In genomic region chr14:33788116-33788515, GRCh38 we compare ENCODE assay signal across 30 cellular contexts.
A peak's percentile ranks its signal among the peaks of the same experiment; 100 is the strongest.
DNase-seq lines count a peak whose midpoint lies in the region; ATAC-seq and TF ChIP-seq lines count a peak whose summit lies in the region.
"Had no signal": no experiment of that assay in that cellular context is flagged by ENCODE, and none has a peak within 500 bp of the region (broad histone marks: within the 10 kb centered on the region; RNA-seq: fewer than 3 reads in every experiment).

No MANE protein-coding gene starts in this region.

- no peaks in the 10 kb centered on the region for H3K4me1 ChIP-seq in mesendoderm (ENCODE audit: control insufficient read depth, low read depth, low read length)

- peaks cover 19% of the 10 kb centered on the region for H3K27me3 Mint-ChIP-seq in activated CD8-positive, alpha-beta T cell treated with anti-CD3 and anti-CD28 coated beads for 36 hours

- H3K4me1 Mint-ChIP-seq in activated CD8-positive, alpha-beta T cell treated with anti-CD3 and anti-CD28 coated beads for 36 hours (ENCODE audit: low read depth), result peaks cover 7% of the 10 kb centered on the region

- H3K56ac ChIP-seq in mesendoderm (ENCODE audit: low read length), result no peak overlapping the region

- DNase-seq in DMS153 (lab: John Stamatoyannopoulos, UW), result peak; percentile 73
- DNase-seq in NCI-H2029 (lab: John Stamatoyannopoulos, UW), result peak; percentile 80
- DNase-seq in SK-MEL-5 (ENCODE audit: low read depth, low spot score), result peak; percentile 10
- peak; percentile 46 for DNase-seq in mesendoderm
- DNase-seq in activated CD8-positive, alpha-beta T cell treated with anti-CD3 and anti-CD28 coated beads for 36 hours, result no peak
- no peak for DNase-seq in kidney tubule cell (ENCODE audit: low spot score)
- DNase-seq in NCI-H2196 treated with DMSO at 0.1 percent for 48 hours (lab: John Stamatoyannopoulos, UW; ENCODE audit: unreplicated experiment), result no peak
- DNase-seq: ACHN; activated CD4-positive, alpha-beta T cell treated with anti-CD3 and anti-CD28 coated beads for 36 hours; activated gamma-delta T cell; activated naive CD8-positive, alpha-beta T cell treated with anti-CD3 and anti-CD28 coated beads, Interleukin-2, amount 10 ng/mL, durations not matched to agents 7 days and 5 days; activated T-cell treated with anti-CD3 and anti-CD28 coated beads, Interleukin-2, amount 50 U/mL, for 1 hour; BE2C; CD8-positive, alpha-beta memory T cell; central memory CD4-positive, alpha-beta T cell; dermis blood vessel endothelial cell; DMS79; GDM1; left ventricle myocardium superior; naive thymus-derived CD4-positive, alpha-beta T cell; NCI-H1105; NCI-H226; NK-92 treated with Interleukin-12 subunit alpha and Interleukin-12 subunit beta, amount 100 ng/mL, for 24 hours; PC-9; retina had no signal

- no peak for TF ChIP-seq CTCF in activated CD8-positive, alpha-beta T cell treated with anti-CD3 and anti-CD28 coated beads for 36 hours (IDR thresholded peaks at IDR 0.05)

- H4K5ac ChIP-seq in mesendoderm (ENCODE audit: low read length), result no peak overlapping the region

- H3K27ac ChIP-seq in mesendoderm (ENCODE audit: low read depth, low read length), result no peak overlapping the region
- H3K27ac ChIP-seq: hepatocyte, PC-9, skin epidermis, tibial nerve had no signal

- H3K27ac Mint-ChIP-seq in activated CD8-positive, alpha-beta T cell treated with anti-CD3 and anti-CD28 coated beads for 36 hours, result no peak overlapping the region
- H3K27ac Mint-ChIP-seq: activated CD4-positive, alpha-beta T cell treated with anti-CD3 and anti-CD28 coated beads for 36 hours; activated naive CD8-positive, alpha-beta T cell treated with anti-CD3 and anti-CD28 coated beads, Interleukin-2, amount 10 ng/mL, durations not matched to agents 7 days and 5 days; CD8-positive, alpha-beta memory T cell; naive thymus-derived CD4-positive, alpha-beta T cell had no signal

- no peak overlapping the region for H2AK5ac ChIP-seq in mesendoderm (ENCODE audit: low read length)

- no peak overlapping the region for H2BK5ac ChIP-seq in mesendoderm (ENCODE audit: low read length)

- no peaks in the 10 kb centered on the region for H3K79me1 ChIP-seq in mesendoderm (ENCODE audit: low read length)

- no peaks in the 10 kb centered on the region for H3K79me2 ChIP-seq in mesendoderm (ENCODE audit: control insufficient read depth, insufficient read depth, low read length)
- H3K79me2 ChIP-seq: hepatocyte had no signal

- no peak overlapping the region for H4K8ac ChIP-seq in mesendoderm (ENCODE audit: low read depth, low read length)

- CTCF ChIA-PET in activated CD8-positive, alpha-beta T cell treated with anti-CD3 and anti-CD28 coated beads for 36 hours (lab: Charles Lee), result no interaction called here

- no CpG with 5 or more reads among the region's 11 CpGs for WGBS in mesendoderm (ENCODE audit: extremely low coverage, insufficient coverage, low lambda C conversion rate)

- no peaks in the 10 kb centered on the region for H3K36me3 Mint-ChIP-seq in activated CD8-positive, alpha-beta T cell treated with anti-CD3 and anti-CD28 coated beads for 36 hours (ENCODE audit: low read depth)
- H3K36me3 Mint-ChIP-seq: activated naive CD8-positive, alpha-beta T cell treated with anti-CD3 and anti-CD28 coated beads, Interleukin-2, amount 10 ng/mL, durations not matched to agents 7 days and 5 days; CD8-positive, alpha-beta memory T cell; naive thymus-derived CD4-positive, alpha-beta T cell had no signal

- no peak overlapping the region for H3K4me3 ChIP-seq in mesendoderm (ENCODE audit: low read length)
- H3K4me3 ChIP-seq: hepatocyte, PC-9, skin epidermis, tibial nerve had no signal

- H3K4ac ChIP-seq in mesendoderm (ENCODE audit: low read depth, low read length), result no peak overlapping the region

- no peak overlapping the region for H3K23ac ChIP-seq in mesendoderm (ENCODE audit: low read length)

- H3K4me3 Mint-ChIP-seq in activated CD8-positive, alpha-beta T cell treated with anti-CD3 and anti-CD28 coated beads for 36 hours, result no peak overlapping the region
- H3K4me3 Mint-ChIP-seq: activated CD4-positive, alpha-beta T cell treated with anti-CD3 and anti-CD28 coated beads for 36 hours; activated naive CD8-positive, alpha-beta T cell treated with anti-CD3 and anti-CD28 coated beads, Interleukin-2, amount 10 ng/mL, durations not matched to agents 7 days and 5 days; CD8-positive, alpha-beta memory T cell; naive thymus-derived CD4-positive, alpha-beta T cell had no signal

- H3K9me3 Mint-ChIP-seq in activated CD8-positive, alpha-beta T cell treated with anti-CD3 and anti-CD28 coated beads for 36 hours, result no peaks in the 10 kb centered on the region
- H3K9me3 Mint-ChIP-seq: activated naive CD8-positive, alpha-beta T cell treated with anti-CD3 and anti-CD28 coated beads, Interleukin-2, amount 10 ng/mL, durations not matched to agents 7 days and 5 days; naive thymus-derived CD4-positive, alpha-beta T cell had no signal

- in situ Hi-C loops in SK-MEL-5 (cut with HindIII; ENCODE audit: low pct_unique_long_range_greater_than_20kb, low sequenced_read_pairs), result no loop called here

- no peak overlapping the region for H2BK15ac ChIP-seq in mesendoderm (replicated peaks; ENCODE audit: low read depth)

- no peak overlapping the region for H3K18ac ChIP-seq in mesendoderm (ENCODE audit: low read length)

- intact Hi-C loops in activated CD8-positive, alpha-beta T cell treated with anti-CD3 and anti-CD28 coated beads for 36 hours (cut with micrococcal nuclease), result no loop called here

- no peak overlapping the region for H3K9ac ChIP-seq in mesendoderm (ENCODE audit: low read length)

- no peak overlapping the region for H2BK120ac ChIP-seq in mesendoderm (ENCODE audit: low read depth, low read length)

- no peak for ATAC-seq in activated CD8-positive, alpha-beta T cell treated with anti-CD3 and anti-CD28 coated beads for 36 hours
- ATAC-seq: activated CD4-positive, alpha-beta T cell treated with anti-CD3 and anti-CD28 coated beads for 36 hours; HCT116; left ventricle myocardium superior; naive thymus-derived CD4-positive, alpha-beta T cell; Right ventricle myocardium inferior had no signal

- no peaks in the 10 kb centered on the region for H3K36me3 ChIP-seq in mesendoderm (ENCODE audit: control insufficient read depth, insufficient read depth, low read length)
- H3K36me3 ChIP-seq: BE2C, tibial nerve had no signal

- H3K4me2 ChIP-seq in mesendoderm (ENCODE audit: low read length), result no peak overlapping the region
- H3K4me2 ChIP-seq: hepatocyte, PC-9 had no signal

- POLR2A ChIA-PET in activated CD8-positive, alpha-beta T cell treated with anti-CD3 and anti-CD28 coated beads for 36 hours (lab: Charles Lee), result no interaction called here

- H3K27me3 ChIP-seq in mesendoderm (ENCODE audit: insufficient read depth, low read length, poor library complexity), result no peaks in the 10 kb centered on the region
- H3K27me3 ChIP-seq: hepatocyte, tibial nerve had no signal

Comparison
In these comparisons a context has a peak if more than half of its experiments do, and no peak if none do; other contexts are left out.
1. DNase-seq: peak in DMS153 (single experiment), NCI-H2029 (single experiment), SK-MEL-5 (single experiment) and mesendoderm (single experiment); none in activated CD8-positive, alpha-beta T cell treated with anti-CD3 and anti-CD28 coated beads for 36 hours (single experiment), kidney tubule cell (single experiment) and NCI-H2196 treated with DMSO at 0.1 percent for 48 hours (single experiment).